In the genomic region with DNA sequence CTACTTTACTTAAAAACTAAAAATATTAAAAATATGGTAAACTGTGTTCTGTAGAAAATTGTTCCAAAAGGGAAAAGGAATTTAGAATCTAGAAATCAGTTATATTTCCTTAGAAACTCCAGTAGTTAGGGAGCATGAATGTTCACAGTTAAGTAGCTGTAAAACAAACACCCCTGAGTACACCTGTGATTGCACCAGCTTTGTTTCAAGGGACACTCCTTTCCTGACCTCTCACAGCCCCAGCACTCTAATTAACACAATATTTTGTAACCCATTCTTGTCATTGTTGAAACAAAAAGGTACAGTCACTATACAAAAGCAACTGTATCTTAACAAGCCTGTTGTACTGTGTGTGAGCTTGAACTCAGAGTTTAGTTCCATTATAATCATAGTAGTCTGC, we compare ENCODE assay signal across 17 cellular contexts.
DNase-seq lines count a peak whose midpoint lies in the region; ATAC-seq and TF ChIP-seq lines count a peak whose summit lies in the region.
"Had no signal": no experiment of that assay in that cellular context is flagged by ENCODE, and none has a peak within 500 bp of the region (broad histone marks: within the 10 kb centered on the region; RNA-seq: fewer than 3 reads in every experiment).

No MANE protein-coding gene starts in this region.

- TF ChIP-seq CTCF in neural progenitor cell (IDR thresholded peaks at IDR 0.05) (no peak), chondrocyte (IDR thresholded peaks at IDR 0.05) (no peak)

- H3K36me3 Mint-ChIP-seq in neural progenitor cell (no peaks in the 10 kb centered on the region), chondrocyte (ENCODE audit: low read depth) (peaks cover 5% of the 10 kb centered on the region)

- H3F3A ChIP-seq in neural progenitor cell (ENCODE audit: low read depth) = no peaks in the 10 kb centered on the region

- H3K9me3 ChIP-seq in Karpas-422 (ENCODE audit: low read length) (no peaks in the 10 kb centered on the region), neural progenitor cell (ENCODE audit: low read depth) (no peaks in the 10 kb centered on the region)

- H3K36me3 ChIP-seq in Karpas-422 (ENCODE audit: insufficient read depth, low read length) = no peaks in the 10 kb centered on the region
- no peaks in the 10 kb centered on the region for H3K36me3 ChIP-seq in neural progenitor cell

- DNase-seq in Karpas-422 = no peak
- DNase-seq in NCI-H146 treated with DMSO at 0.1 percent for 48 hours (lab: John Stamatoyannopoulos, UW; ENCODE audit: unreplicated experiment) = peak; percentile 80
- peak; percentile 63 for DNase-seq in NCI-H748 (lab: John Stamatoyannopoulos, UW; ENCODE audit: unreplicated experiment)
- no peak for DNase-seq in left colon
- DNase-seq in mesenteric fat pad (ENCODE audit: low spot score) = no peak
- no peak for DNase-seq in neural progenitor cell (ENCODE audit: low spot score)
- DNase-seq in NCI-H82 treated with DMSO at 0.1 percent for 48 hours (lab: John Stamatoyannopoulos, UW; ENCODE audit: unreplicated experiment) = no peak
- DNase-seq in chondrocyte (ENCODE audit: low spot score) = no peak
- DNase-seq: C1 segment of cervical spinal cord; Calu3; CD4-positive, alpha-beta T cell; DMS 273 treated with DMSO at 0.1 percent for 48 hours; GM23248 had no signal

- H3K9ac ChIP-seq in Karpas-422 (ENCODE audit: low read length) (no peak overlapping the region), neural progenitor cell (no peak overlapping the region)
- H3K9ac ChIP-seq: GM23248 had no signal

- H3K4me3 Mint-ChIP-seq in neural progenitor cell (no peak overlapping the region), chondrocyte (ENCODE audit: unreplicated experiment) (no peak overlapping the region)
- H3K4me3 Mint-ChIP-seq: B cell; CD4-positive, alpha-beta T cell had no signal

- H3K4me1 ChIP-seq in Karpas-422 (ENCODE audit: low read length) = peaks cover 14% of the 10 kb centered on the region
- peaks cover 3% of the 10 kb centered on the region for H3K4me1 ChIP-seq in neural progenitor cell

- H3K27ac ChIP-seq in Karpas-422 (ENCODE audit: low read length) (peak overlapping the region; percentile 11; the same call in 1 of the 2 replicates), neural progenitor cell (no peak overlapping the region)
- H3K27ac ChIP-seq: GM23248, HL-60 had no signal

- H3K27me3 Mint-ChIP-seq in neural progenitor cell (ENCODE audit: insufficient read depth, low read depth) = no peaks in the 10 kb centered on the region
- no peaks in the 10 kb centered on the region for H3K27me3 Mint-ChIP-seq in chondrocyte (ENCODE audit: low read depth)
- H3K27me3 Mint-ChIP-seq: B cell; CD4-positive, alpha-beta T cell had no signal

- H3K79me2 ChIP-seq in Karpas-422 (ENCODE audit: low read length) (peaks cover 70% of the 10 kb centered on the region), neural progenitor cell (ENCODE audit: low read depth) (no peaks in the 10 kb centered on the region)

- H3K27ac Mint-ChIP-seq in neural progenitor cell (no peak overlapping the region), chondrocyte (ENCODE audit: unreplicated experiment) (no peak overlapping the region)
- H3K27ac Mint-ChIP-seq: B cell; CD4-positive, alpha-beta T cell had no signal

- H2AFZ ChIP-seq in Karpas-422 (ENCODE audit: low read length) = no peak overlapping the region
- no peak overlapping the region for H2AFZ ChIP-seq in neural progenitor cell (replicated peaks)
- H2AFZ ChIP-seq: GM23248 had no signal

- H3K4me2 ChIP-seq in Karpas-422 (ENCODE audit: low read depth, low read length, poor library complexity, severe bottlenecking) = no peak overlapping the region
- H3K4me2 ChIP-seq in neural progenitor cell = no peak overlapping the region

- H3K27me3 ChIP-seq in Karpas-422 (ENCODE audit: low read length) (no peaks in the 10 kb centered on the region), neural progenitor cell (no peaks in the 10 kb centered on the region)

- H3K4me3 ChIP-seq in Karpas-422 (ENCODE audit: low read length) = no peak overlapping the region
- H3K4me3 ChIP-seq in neural progenitor cell = no peak overlapping the region
- H3K4me3 ChIP-seq: GM12878, GM23248 had no signal

- H4K20me1 ChIP-seq in Karpas-422 (ENCODE audit: insufficient read depth, low read depth, low read length) = no peaks in the 10 kb centered on the region
- no peaks in the 10 kb centered on the region for H4K20me1 ChIP-seq in neural progenitor cell (ENCODE audit: low read depth)

- intact Hi-C loops in left colon (cut with DNase I, micrococcal nuclease) = no loop called here

- ATAC-seq in left colon = peak; percentile 33
- ATAC-seq: GM12878, HCT116 had no signal

- no peaks in the 10 kb centered on the region for H3K9me2 ChIP-seq in Karpas-422 (replicated peaks; ENCODE audit: insufficient read depth, low read length)

- H3K4me1 Mint-ChIP-seq in neural progenitor cell = no peaks in the 10 kb centered on the region
- H3K4me1 Mint-ChIP-seq in chondrocyte (ENCODE audit: low read depth) = peaks cover 4% of the 10 kb centered on the region
- H3K4me1 Mint-ChIP-seq: B cell had no signal

- H3K9me3 Mint-ChIP-seq in neural progenitor cell (no peaks in the 10 kb centered on the region), chondrocyte (ENCODE audit: low read depth) (no peaks in the 10 kb centered on the region)
- H3K9me3 Mint-ChIP-seq: CD4-positive, alpha-beta T cell had no signal

Comparison
In these comparisons a context has a peak if more than half of its experiments do, and no peak if none do; other contexts are left out.
1. DNase-seq: peak in NCI-H146 treated with DMSO at 0.1 percent for 48 hours (single experiment) and NCI-H748 (single experiment); none in Karpas-422 (single experiment), left colon (0 of 2), mesenteric fat pad (single experiment), neural progenitor cell (single experiment), NCI-H82 treated with DMSO at 0.1 percent for 48 hours (single experiment) and chondrocyte (single experiment).